In the genomic region with DNA sequence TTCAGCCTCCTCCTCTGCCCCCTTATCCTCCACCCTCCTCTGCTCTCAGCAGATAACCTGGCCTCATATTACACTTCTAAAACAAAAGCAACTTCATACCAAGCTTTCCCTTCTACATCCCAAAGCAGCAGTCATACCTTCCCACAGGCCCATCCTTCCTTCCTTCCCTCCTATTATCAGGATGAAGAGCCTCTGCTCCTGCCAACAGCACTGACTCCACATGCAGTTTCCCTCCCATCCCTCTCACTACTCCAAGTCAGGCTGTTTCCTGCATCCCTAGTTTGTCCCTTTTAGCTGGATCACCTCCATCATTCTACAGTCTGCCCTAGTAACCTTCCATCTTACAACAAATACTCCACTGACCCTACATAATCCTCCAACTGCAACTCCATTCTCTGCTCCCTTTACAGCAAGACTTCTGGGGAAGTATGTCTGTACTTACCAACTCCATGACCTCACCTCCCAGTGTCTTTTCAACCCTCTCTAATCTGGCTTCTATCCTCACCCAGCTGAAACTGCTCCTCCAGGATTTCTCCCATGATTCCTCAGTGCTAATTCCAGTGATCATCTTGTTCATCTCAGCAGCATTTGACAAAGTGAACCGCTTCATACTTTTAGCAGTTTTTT, we compare ENCODE assay signal across 1 cellular context.
A peak's percentile ranks its signal among the peaks of the same experiment; 100 is the strongest.
TF ChIP-seq lines count a peak whose summit lies in the region.

No MANE protein-coding gene starts in this region.

TF ChIP-seq in HEK293, 187 proteins besides CTCF, POLR2A, EP300 and RAD21 (continued from another document):
- TF ChIP-seq, protein P1, sequence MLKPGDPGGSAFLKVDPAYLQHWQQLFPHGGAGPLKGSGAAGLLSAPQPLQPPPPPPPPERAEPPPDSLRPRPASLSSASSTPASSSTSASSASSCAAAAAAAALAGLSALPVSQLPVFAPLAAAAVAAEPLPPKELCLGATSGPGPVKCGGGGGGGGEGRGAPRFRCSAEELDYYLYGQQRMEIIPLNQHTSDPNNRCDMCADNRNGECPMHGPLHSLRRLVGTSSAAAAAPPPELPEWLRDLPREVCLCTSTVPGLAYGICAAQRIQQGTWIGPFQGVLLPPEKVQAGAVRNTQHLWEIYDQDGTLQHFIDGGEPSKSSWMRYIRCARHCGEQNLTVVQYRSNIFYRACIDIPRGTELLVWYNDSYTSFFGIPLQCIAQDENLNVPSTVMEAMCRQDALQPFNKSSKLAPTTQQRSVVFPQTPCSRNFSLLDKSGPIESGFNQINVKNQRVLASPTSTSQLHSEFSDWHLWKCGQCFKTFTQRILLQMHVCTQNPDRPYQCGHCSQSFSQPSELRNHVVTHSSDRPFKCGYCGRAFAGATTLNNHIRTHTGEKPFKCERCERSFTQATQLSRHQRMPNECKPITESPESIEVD (tag by site-specific recombination; IDR thresholded peaks at IDR 0.05), result no peak
- TF ChIP-seq YY2 (tag by site-specific recombination; IDR thresholded peaks at IDR 0.05), result peak; percentile 61; the same call in 1 of the 2 replicates
- no peak for TF ChIP-seq ZNF202 (tag by site-specific recombination; IDR thresholded peaks at IDR 0.05; ENCODE audit: borderline replicate concordance)
- peak; percentile 55; the same call in 1 of the 2 replicates for TF ChIP-seq MZF1 (tag by site-specific recombination; IDR thresholded peaks at IDR 0.05; ENCODE audit: borderline replicate concordance)
- peak; percentile 78 for TF ChIP-seq ZBTB17 (tag by site-specific recombination; IDR thresholded peaks at IDR 0.05)
- TF ChIP-seq ZNF335 (tag by site-specific recombination; conservative IDR thresholded peaks at IDR 0.05), result peak; percentile 31; the same call in 1 of the 2 replicates
- no peak for TF ChIP-seq GFI1B (tag by site-specific recombination; IDR thresholded peaks at IDR 0.05)
- TF ChIP-seq ZFHX2 (tag by site-specific recombination; conservative IDR thresholded peaks at IDR 0.05), result peak; percentile 45
- TF ChIP-seq FEZF1 (tag by site-specific recombination; IDR thresholded peaks at IDR 0.05), result peak; percentile 53
- TF ChIP-seq KLF16 (tag by site-specific recombination; IDR thresholded peaks at IDR 0.05), result 0 out of 2 replicates have a peak, but pooled peaks have one; percentile 14
- 0 out of 2 replicates have a peak, but pooled peaks have one; percentile 14 for TF ChIP-seq ZNF843 (tag by site-specific recombination; IDR thresholded peaks at IDR 0.05)
- TF ChIP-seq PRDM1 (tag by site-specific recombination; IDR thresholded peaks at IDR 0.05), result peak; percentile 57
- no peak for TF ChIP-seq IKZF3 (tag by site-specific recombination; IDR thresholded peaks at IDR 0.05)
- no peak for TF ChIP-seq ZNF302 (tag by site-specific recombination; IDR thresholded peaks at IDR 0.05; ENCODE audit: low read depth)
- TF ChIP-seq ZNF37A (tag by site-specific recombination; IDR thresholded peaks at IDR 0.05), result no peak
- peak; percentile 58; the same call in 1 of the 2 replicates for TF ChIP-seq ZNF366 (tag by site-specific recombination; conservative IDR thresholded peaks at IDR 0.05)
- peak; percentile 81 for TF ChIP-seq EGR2 (tag by site-specific recombination; IDR thresholded peaks at IDR 0.05; ENCODE audit: low read depth)
